In genomic region chr1:83500987-83501591, GRCh38 we compare ENCODE assay signal across 11 cellular contexts.
A peak's percentile ranks its signal among the peaks of the same experiment; 100 is the strongest.
DNase-seq lines count a peak whose midpoint lies in the region; ATAC-seq and TF ChIP-seq lines count a peak whose summit lies in the region.
"Had no signal": no experiment of that assay in that cellular context is flagged by ENCODE, and none has a peak within 500 bp of the region (broad histone marks: within the 10 kb centered on the region; RNA-seq: fewer than 3 reads in every experiment).

No MANE protein-coding gene starts in this region.

- H3K27me3 ChIP-seq in uterus, result no peaks in the 10 kb centered on the region

- peaks cover 43% of the 10 kb centered on the region for H3K9me3 Mint-ChIP-seq in T-helper 1 cell treated with Interleukin-12 subunit alpha and Interleukin-12 subunit beta and Interleukin-4 antibody, amounts not matched to agents 30 μg/mL and 1 μg/mL, for 36 hours

- H3K36me3 Mint-ChIP-seq in T-helper 1 cell treated with Interleukin-12 subunit alpha and Interleukin-12 subunit beta and Interleukin-4 antibody, amounts not matched to agents 30 μg/mL and 1 μg/mL, for 36 hours (ENCODE audit: low read depth), result peaks cover 37% of the 10 kb centered on the region

- H3K4me3 ChIP-seq in uterus, result no peak overlapping the region
- H3K4me3 ChIP-seq: coronary artery, prostate gland had no signal

- DNase-seq in activated CD8-positive, alpha-beta memory T cell treated with anti-CD3 and anti-CD28 coated beads, Interleukin-2, amount 50 U/mL, for 48 hours, result no peak
- DNase-seq in NCI-H446 (lab: John Stamatoyannopoulos, UW) (no peak), cerebellar nuclear complex (lab: John Stamatoyannopoulos, UW) (no peak), uterus (no peak)
- DNase-seq: NCI-H748 treated with DMSO at 0.1 percent for 48 hours had no signal

- intact Hi-C loops in uterus (cut with DNase I; ENCODE audit: low total_unique reads), result no loop called here

- H3K27ac Mint-ChIP-seq in T-helper 1 cell treated with Interleukin-12 subunit alpha and Interleukin-12 subunit beta and Interleukin-4 antibody, amounts not matched to agents 30 μg/mL and 1 μg/mL, for 36 hours, result peak overlapping the region; percentile 58

- TF ChIP-seq CTCF in uterus (IDR thresholded peaks at IDR 0.05), result no peak

- peak; percentile 86 for ATAC-seq in GM18498 (IDR thresholded peaks at IDR 0.05; ENCODE audit: unreplicated experiment)
- ATAC-seq in GM19372 (IDR thresholded peaks at IDR 0.05; ENCODE audit: low read depth, unreplicated experiment), result peak; percentile 76
- peak; percentile 86 for ATAC-seq in HG02943 (IDR thresholded peaks at IDR 0.05; ENCODE audit: low read depth, unreplicated experiment)

- H3K27me3 Mint-ChIP-seq in T-helper 1 cell treated with Interleukin-12 subunit alpha and Interleukin-12 subunit beta and Interleukin-4 antibody, amounts not matched to agents 30 μg/mL and 1 μg/mL, for 36 hours (ENCODE audit: low read depth), result peaks cover 5% of the 10 kb centered on the region

- H3K9me3 ChIP-seq in uterus, result no peaks in the 10 kb centered on the region
- H3K9me3 ChIP-seq: prostate gland had no signal

- peak overlapping the region; percentile 45 for H3K4me3 Mint-ChIP-seq in T-helper 1 cell treated with Interleukin-12 subunit alpha and Interleukin-12 subunit beta and Interleukin-4 antibody, amounts not matched to agents 30 μg/mL and 1 μg/mL, for 36 hours

- H3K4me1 ChIP-seq in uterus, result no peaks in the 10 kb centered on the region
- H3K4me1 ChIP-seq: prostate gland had no signal

- peaks cover 50% of the 10 kb centered on the region for H3K4me1 Mint-ChIP-seq in T-helper 1 cell treated with Interleukin-12 subunit alpha and Interleukin-12 subunit beta and Interleukin-4 antibody, amounts not matched to agents 30 μg/mL and 1 μg/mL, for 36 hours (ENCODE audit: low read depth)

- H3K36me3 ChIP-seq in uterus, result no peaks in the 10 kb centered on the region
- H3K36me3 ChIP-seq: prostate gland had no signal

- H3K27ac ChIP-seq in uterus, result no peak overlapping the region
- H3K27ac ChIP-seq: coronary artery, prostate gland had no signal

- no peak for TF ChIP-seq POLR2A in uterus (IDR thresholded peaks at IDR 0.05)
